In genomic region chr10:103688451-103688850, GRCh38 we compare ENCODE assay signal across 29 cellular contexts.
DNase-seq lines count a peak whose midpoint lies in the region; ATAC-seq, FAIRE-seq and TF ChIP-seq lines count a peak whose summit lies in the region.
"Had no signal": no experiment of that assay in that cellular context is flagged by ENCODE, and none has a peak within 500 bp of the region (broad histone marks: within the 10 kb centered on the region; RNA-seq: fewer than 3 reads in every experiment).

No MANE protein-coding gene starts in this region.

- H2BK120ac ChIP-seq in H1 (replicated peaks; ENCODE audit: low read depth, low read length), result no peak overlapping the region

- H3K9me3 Mint-ChIP-seq in nephron progenitor cell, result no peaks in the 10 kb centered on the region
- H3K9me3 Mint-ChIP-seq: activated CD4-positive, alpha-beta memory T cell treated with anti-CD3 and anti-CD28 coated beads for 36 hours; activated naive CD4-positive, alpha-beta T cell treated with anti-CD3 and anti-CD28 coated beads, Interleukin-2, amount 10 ng/mL, durations not matched to agents 7 days and 5 days; activated T-helper 1 cell treated with anti-CD3 and anti-CD28 coated beads, Interleukin-12 subunit alpha, Interleukin-12 subunit beta, Interleukin-2, Interleukin-4 antibody, amounts not matched to agents 30 ng/mL and 10 ng/mL and 1 ng/mL, durations not matched to agents 14 hours and 24 hours and 36 hours; effector memory CD8-positive, alpha-beta T cell; memory B cell; T-helper 1 cell treated with Interleukin-12 subunit alpha and Interleukin-12 subunit beta and Interleukin-4 antibody, amounts not matched to agents 30 μg/mL and 1 μg/mL, for 36 hours had no signal

- H3K79me2 ChIP-seq in H1 (ENCODE audit: control insufficient read depth in 1 of 2, insufficient read depth in 2 of 2, low read length in 2 of 2), result no peaks in the 10 kb centered on the region

- TF ChIP-seq RAD21 in H1 (IDR thresholded peaks at IDR 0.05 in 1 of 2, conservative IDR thresholded peaks at IDR 0.05 in 1 of 2; ENCODE audit: low read depth in 2 of 2, low read length in 2 of 2), result no peak

- no peaks in the 10 kb centered on the region for H3K79me1 ChIP-seq in H1 (ENCODE audit: low read depth, low read length)

- H3K4me2 ChIP-seq in H1 (ENCODE audit: insufficient read depth in 1 of 2, low read depth in 2 of 2, low read length in 2 of 2), result no peak overlapping the region

- H2AFZ ChIP-seq in H1 (ENCODE audit: low read length), result no peak overlapping the region

- peak overlapping the region; percentile 1 for H3K27ac Mint-ChIP-seq in nephron progenitor cell
- H3K27ac Mint-ChIP-seq: activated CD4-positive, alpha-beta memory T cell treated with anti-CD3 and anti-CD28 coated beads for 36 hours; activated naive CD4-positive, alpha-beta T cell treated with anti-CD3 and anti-CD28 coated beads, Interleukin-2, amount 10 ng/mL, durations not matched to agents 7 days and 5 days; activated T-helper 1 cell treated with anti-CD3 and anti-CD28 coated beads, Interleukin-12 subunit alpha, Interleukin-12 subunit beta, Interleukin-2, Interleukin-4 antibody, amounts not matched to agents 30 ng/mL and 10 ng/mL and 1 ng/mL, durations not matched to agents 14 hours and 24 hours and 36 hours; effector memory CD8-positive, alpha-beta T cell; T-helper 1 cell treated with Interleukin-12 subunit alpha and Interleukin-12 subunit beta and Interleukin-4 antibody, amounts not matched to agents 30 μg/mL and 1 μg/mL, for 36 hours had no signal

- no peak overlapping the region for H3K9ac ChIP-seq in H1 (replicated peaks in 1 of 4; ENCODE audit: extremely low read depth in 1 of 4, low read depth in 3 of 4, low read length in 3 of 4)

- H2BK20ac ChIP-seq in H1 (ENCODE audit: low read length), result no peak overlapping the region

- H3K9me3 ChIP-seq in SJCRH30 (replicated peaks), result no peaks in the 10 kb centered on the region
- H3K9me3 ChIP-seq in H1 (ENCODE audit: insufficient read depth in 2 of 2, low read depth in 1 of 2, low read length in 1 of 2), result no peaks in the 10 kb centered on the region
- H3K9me3 ChIP-seq in uterus, result no peaks in the 10 kb centered on the region
- H3K9me3 ChIP-seq in upper lobe of left lung, result no peaks in the 10 kb centered on the region

- H2AK5ac ChIP-seq in H1 (ENCODE audit: low read depth, low read length), result 0 out of 2 replicates have a peak overlapping the region, but pooled peaks have one; percentile 65

- FAIRE-seq in H1 (lab: Jason Lieb, UNC), result no peak
- FAIRE-seq: bronchial epithelial cell, colon, frontal cortex had no signal

- H4K91ac ChIP-seq in H1 (replicated peaks; ENCODE audit: insufficient read length, low read length), result no peak overlapping the region

- CTCF ChIA-PET in H1 (lab: Charles Lee; ENCODE audit: partially characterized antibody), result interaction anchor here (1.1 to 15.0 kb wide), 11 partner anchors 9 to 115 kb away, joined by 3 to 448 read pairs (median 9); no protein-coding TSS in a partner anchor

- H3K4me3 ChIP-seq in SJCRH30 (no peak overlapping the region), H1 (ENCODE audit: extremely low read depth in 1 of 4, insufficient read depth in 2 of 4, low read depth in 3 of 4, low read length in 4 of 4) (no peak overlapping the region), uterus (no peak overlapping the region), upper lobe of left lung (no peak overlapping the region)

- peaks cover 24% of the 10 kb centered on the region for H3K27me3 Mint-ChIP-seq in nephron progenitor cell (ENCODE audit: low read depth, poor library complexity)
- H3K27me3 Mint-ChIP-seq: activated CD4-positive, alpha-beta memory T cell treated with anti-CD3 and anti-CD28 coated beads for 36 hours; effector memory CD8-positive, alpha-beta T cell; memory B cell had no signal

- TF ChIP-seq EP300 in H1 (IDR thresholded peaks at IDR 0.05; ENCODE audit: borderline replicate concordance in 1 of 2, low read depth in 2 of 2, low read length in 2 of 2) (no peak), upper lobe of left lung (IDR thresholded peaks at IDR 0.05) (no peak)

- 71% methylated on average over 6 of the region's 6 CpGs; no CpG with 5 or more reads in 1 of the 2 experiments for WGBS in H1 (ENCODE audit: extremely low coverage in 1 of 2, insufficient coverage in 1 of 2, insufficient read length in 1 of 2, insufficient replicate concordance in 2 of 2, low coverage in 1 of 2, low lambda C conversion rate in 2 of 2, missing lambda C conversion rate in 1 of 2), 2 experiments
- 76 to 84% methylated on average over 6 of the region's 6 CpGs for WGBS in upper lobe of left lung, 2 donors

- TF ChIP-seq CTCF in H1 (IDR thresholded peaks at IDR 0.05; ENCODE audit: control extremely low read depth in 1 of 3, insufficient read depth in 1 of 3, low read depth in 1 of 3, low read length in 3 of 3) (no peak), nephron progenitor cell (IDR thresholded peaks at IDR 0.05) (no peak), uterus (IDR thresholded peaks at IDR 0.05) (no peak), upper lobe of left lung (IDR thresholded peaks at IDR 0.05) (no peak)

- peak overlapping the region; percentile 47 for H3K4me3 Mint-ChIP-seq in nephron progenitor cell
- H3K4me3 Mint-ChIP-seq: activated CD4-positive, alpha-beta memory T cell treated with anti-CD3 and anti-CD28 coated beads for 36 hours; activated naive CD4-positive, alpha-beta T cell treated with anti-CD3 and anti-CD28 coated beads, Interleukin-2, amount 10 ng/mL, durations not matched to agents 7 days and 5 days; activated T-helper 1 cell treated with anti-CD3 and anti-CD28 coated beads, Interleukin-12 subunit alpha, Interleukin-12 subunit beta, Interleukin-2, Interleukin-4 antibody, amounts not matched to agents 30 ng/mL and 10 ng/mL and 1 ng/mL, durations not matched to agents 14 hours and 24 hours and 36 hours; effector memory CD8-positive, alpha-beta T cell; memory B cell; T-helper 1 cell treated with Interleukin-12 subunit alpha and Interleukin-12 subunit beta and Interleukin-4 antibody, amounts not matched to agents 30 μg/mL and 1 μg/mL, for 36 hours had no signal

- peaks cover 65% of the 10 kb centered on the region for H3K4me1 Mint-ChIP-seq in nephron progenitor cell

- H4K5ac ChIP-seq in H1 (ENCODE audit: insufficient read length, low read depth, low read length), result no peak overlapping the region

- DNase-seq in SJCRH30 (peak; percentile 46 to 57), H1 (ENCODE audit: low read depth in 1 of 2, low spot score in 2 of 2) (no peak), nephron progenitor cell (no peak), uterus (no peak), NCI-H226 (no peak), NCI-H510A (lab: John Stamatoyannopoulos, UW) (no peak), upper lobe of left lung (no peak)
- DNase-seq: activated CD4-positive, alpha-beta memory T cell treated with anti-CD3 and anti-CD28 coated beads for 36 hours; activated CD4-positive, CD25-positive, alpha-beta regulatory T cell treated with anti-CD3 and anti-CD28 coated beads, Interleukin-2, amount 50 U/mL, for 72 hours; activated CD8-positive, alpha-beta memory T cell treated with anti-CD3 and anti-CD28 coated beads, Interleukin-2, amount 50 U/mL, for 4 hours; activated naive CD4-positive, alpha-beta T cell treated with anti-CD3 and anti-CD28 coated beads, Interleukin-2, amount 10 ng/mL, durations not matched to agents 7 days and 5 days; amniotic stem cell; Calu3; DMS79 treated with DMSO at 0.1 percent for 48 hours; effector memory CD8-positive, alpha-beta T cell; NCI-H1092 treated with DMSO at 0.1 percent for 48 hours; NCI-H1930; nucleus accumbens; stimulated activated CD8-positive, alpha-beta memory T cell treated with anti-CD3 and anti-CD28 coated beads, Interleukin-4, amount 100 ng/mL, for 48 hours had no signal

- peaks cover 14% of the 10 kb centered on the region; the same call in 1 of the 2 replicates for H3K23me2 ChIP-seq in H1 (ENCODE audit: low read depth, low read length)

- H4K20me1 ChIP-seq in H1 (replicated peaks in 1 of 2; ENCODE audit: control insufficient read depth in 1 of 2, insufficient read depth in 2 of 2, low read length in 2 of 2), result peaks cover 0 to 2% of the 10 kb centered on the region in 2 experiments

- POLR2A ChIA-PET in H1 (lab: Charles Lee; ENCODE audit: partially characterized antibody), result no interaction called here

- ATAC-seq in upper lobe of left lung (ENCODE audit: low FRiP score in 2 of 2), result no peak
- ATAC-seq: effector memory CD8-positive, alpha-beta T cell; esophagus mucosa; left lobe of liver had no signal

- no peak overlapping the region for H3K23ac ChIP-seq in H1 (ENCODE audit: insufficient read length)

- H3K4me1 ChIP-seq in SJCRH30 (peaks cover 18% of the 10 kb centered on the region; the same call in 1 of the 2 replicates), H1 (replicated peaks in 1 of 4; ENCODE audit: control insufficient read depth in 3 of 4, insufficient read depth in 4 of 4, low read length in 3 of 4) (peaks cover 0 to 16% (median 6%) of the 10 kb centered on the region in 4 experiments; a peak in 5 of 7 replicates), uterus (no peaks in the 10 kb centered on the region), upper lobe of left lung (peaks cover 9 to 21% (median 12%) of the 10 kb centered on the region in 4 donors)

- no peaks in the 10 kb centered on the region for H3K36me3 Mint-ChIP-seq in nephron progenitor cell (ENCODE audit: low read depth)
- H3K36me3 Mint-ChIP-seq: activated CD4-positive, alpha-beta memory T cell treated with anti-CD3 and anti-CD28 coated beads for 36 hours; activated naive CD4-positive, alpha-beta T cell treated with anti-CD3 and anti-CD28 coated beads, Interleukin-2, amount 10 ng/mL, durations not matched to agents 7 days and 5 days; IgD-negative memory B cell; memory B cell had no signal

- H3K18ac ChIP-seq in H1 (ENCODE audit: extremely low read depth, low read length), result no peak overlapping the region

- H2BK15ac ChIP-seq in H1 (ENCODE audit: low read length), result no peak overlapping the region

- TF ChIP-seq POLR2A in H1 (IDR thresholded peaks at IDR 0.05; ENCODE audit: control extremely low read depth in 1 of 2, low read depth in 2 of 2, low read length in 2 of 2) (no peak), uterus (IDR thresholded peaks at IDR 0.05) (no peak), upper lobe of left lung (IDR thresholded peaks at IDR 0.05) (no peak)

- H3K56ac ChIP-seq in H1 (replicated peaks; ENCODE audit: insufficient read length, low read depth, low read length), result no peak overlapping the region

- H2BK5ac ChIP-seq in H1 (ENCODE audit: low read depth, low read length), result no peak overlapping the region

- H3K14ac ChIP-seq in H1 (ENCODE audit: insufficient read length), result no peak overlapping the region

- H4K8ac ChIP-seq in H1 (ENCODE audit: extremely low read depth, insufficient read depth, low read length), result no peak overlapping the region

- intact Hi-C loops in uterus (cut with DNase I; ENCODE audit: low total_unique reads), result loop anchor here (5.0 to 10.0 kb wide), 2 partner anchors 86 to 204 kb away; no protein-coding TSS in a partner anchor

- H3K4ac ChIP-seq in H1 (replicated peaks; ENCODE audit: insufficient read length, low read depth, low read length), result no peak overlapping the region

- H3K27me3 ChIP-seq in SJCRH30 (no peaks in the 10 kb centered on the region), H1 (replicated peaks in 1 of 4; ENCODE audit: control insufficient read depth in 3 of 4, extremely low read depth in 1 of 4, insufficient read depth in 3 of 4, low read length in 3 of 4) (peaks cover 0 to 16% (median 13%) of the 10 kb centered on the region in 4 experiments; a peak in 6 of 7 replicates), uterus (no peaks in the 10 kb centered on the region), upper lobe of left lung (peaks cover 0 to 3% (median 0%) of the 10 kb centered on the region in 4 donors)

- H3K36me3 ChIP-seq in SJCRH30 (no peaks in the 10 kb centered on the region), H1 (ENCODE audit: control insufficient read depth in 2 of 4, insufficient read depth in 4 of 4, low read length in 3 of 4) (no peaks in the 10 kb centered on the region), uterus (no peaks in the 10 kb centered on the region), upper lobe of left lung (no peaks in the 10 kb centered on the region)

- H3K27ac ChIP-seq in SJCRH30 (no peak overlapping the region), H1 (ENCODE audit: low read depth, low read length) (no peak overlapping the region), uterus (peak overlapping the region; percentile 63), upper lobe of left lung (no peak overlapping the region)
- H3K27ac ChIP-seq: C4-2B had no signal

- H2BK12ac ChIP-seq in H1 (ENCODE audit: low read depth, low read length), result no peak overlapping the region

Comparison
In these comparisons a context has a peak if more than half of its experiments do, and no peak if none do; other contexts are left out.
1. DNase-seq: peak in SJCRH30 (2 of 2); none in H1 (0 of 2), nephron progenitor cell (single experiment), uterus (0 of 2), NCI-H226 (single experiment), NCI-H510A (single experiment) and upper lobe of left lung (0 of 2).
2. H3K27ac ChIP-seq: peak in uterus (2 of 2); none in SJCRH30 (single experiment), H1 (single experiment) and upper lobe of left lung (0 of 4).